In genomic region chr2:43300222-43300621, GRCh38 we compare ENCODE assay signal across 30 cellular contexts.
DNase-seq lines count a peak whose midpoint lies in the region; ATAC-seq, FAIRE-seq and TF ChIP-seq lines count a peak whose summit lies in the region.
"Had no signal": no experiment of that assay in that cellular context is flagged by ENCODE, and none has a peak within 500 bp of the region (broad histone marks: within the 10 kb centered on the region; RNA-seq: fewer than 3 reads in every experiment).

No MANE protein-coding gene starts in this region.

- H3K4me1 ChIP-seq in KMS-11 (ENCODE audit: low read depth, poor library complexity, severe bottlenecking) (peaks cover 74% of the 10 kb centered on the region), K562 (replicated peaks in 1 of 2; ENCODE audit: control insufficient read depth in 2 of 2, insufficient read depth in 2 of 2, low read length in 2 of 2) (peaks cover 0 to 4% of the 10 kb centered on the region in 2 experiments; a peak in 1 of 5 replicates), right lobe of liver (peaks cover 0 to 25% (median 4%) of the 10 kb centered on the region in 4 donors), suprapubic skin (peaks cover 57% of the 10 kb centered on the region)
- no peaks in the 10 kb centered on the region for H3K4me1 ChIP-seq in effector memory CD4-positive, alpha-beta T cell (ENCODE audit: control insufficient read depth, insufficient read depth, low read length, poor library complexity, severe bottlenecking)
- H3K4me1 ChIP-seq: BLaER1, colonic mucosa had no signal

- no peak overlapping the region for H3K4me3 ChIP-seq in KMS-11 (IDR thresholded peaks at IDR 0.05; ENCODE audit: insufficient read depth, low read depth, low read length)
- no peak overlapping the region for H3K4me3 ChIP-seq in K562
- no peak overlapping the region for H3K4me3 ChIP-seq in right lobe of liver
- no peak overlapping the region for H3K4me3 ChIP-seq in suprapubic skin
- H3K4me3 ChIP-seq in effector memory CD4-positive, alpha-beta T cell (ENCODE audit: insufficient read depth, low read depth, low read length, poor library complexity, severe bottlenecking), result no peak overlapping the region
- H3K4me3 ChIP-seq: BLaER1, colonic mucosa, MG63 had no signal

- POLR2A ChIA-PET in K562 (lab: Yijun Ruan, JAX), result interaction anchor here (0.7 kb wide), 1 partner anchor 49 kb away, joined by 3 read pairs; no protein-coding TSS in a partner anchor

- no peak for TF ChIP-seq CTCF in KMS-11 (conservative IDR thresholded peaks at IDR 0.05; ENCODE audit: low read depth, low read length)
- TF ChIP-seq CTCF in K562 (IDR thresholded peaks at IDR 0.05 in 2 of 3, conservative IDR thresholded peaks at IDR 0.05 in 1 of 3; ENCODE audit: insufficient read depth in 2 of 3, low read depth in 1 of 3, low read length in 3 of 3), result no peak
- TF ChIP-seq CTCF in right lobe of liver (IDR thresholded peaks at IDR 0.05), result no peak
- no peak for TF ChIP-seq CTCF in suprapubic skin (IDR thresholded peaks at IDR 0.05)

- TF ChIP-seq RAD21 in K562 (CRISPR knock-in tag; conservative IDR thresholded peaks at IDR 0.05 in 1 of 2, IDR thresholded peaks at IDR 0.05 in 1 of 2), result no peak

- no peaks in the 10 kb centered on the region for H3K9me1 ChIP-seq in K562 (ENCODE audit: control insufficient read depth, insufficient read depth, low read length)

- H3K9ac ChIP-seq in KMS-11, result peak overlapping the region; percentile 35; the same call in 1 of the 2 replicates
- no peak overlapping the region for H3K9ac ChIP-seq in K562 (ENCODE audit: insufficient read depth in 1 of 2, low read depth in 2 of 2, low read length in 2 of 2)
- H3K9ac ChIP-seq: BLaER1 had no signal

- TF ChIP-seq EP300 in K562 (IDR thresholded peaks at IDR 0.05; ENCODE audit: low read length) (no peak), suprapubic skin (IDR thresholded peaks at IDR 0.05) (no peak)

- H3K27ac ChIP-seq in KMS-11 (peak overlapping the region; percentile 76), K562 (ENCODE audit: extremely low read depth, low read depth, low read length) (no peak overlapping the region), right lobe of liver (peak overlapping the region in 2 of 3 donors; percentile 72), suprapubic skin (peak overlapping the region; percentile 60)
- no peak overlapping the region for H3K27ac ChIP-seq in effector memory CD4-positive, alpha-beta T cell (ENCODE audit: insufficient read depth, low read length, poor library complexity, severe bottlenecking)
- H3K27ac ChIP-seq: BLaER1, colonic mucosa had no signal

- WGBS in K562 (ENCODE audit: insufficient coverage, low coverage, missing lambda C conversion rate), result 82% methylated on average over 4 of the region's 4 CpGs
- WGBS in right lobe of liver (ENCODE audit: insufficient coverage, low coverage, low lambda C conversion rate, missing lambda C conversion rate), result 92% methylated on average over 4 of the region's 4 CpGs
- WGBS in suprapubic skin, result 95% methylated on average over 4 of the region's 4 CpGs

- H4K20me1 ChIP-seq in KMS-11 (ENCODE audit: insufficient read depth) (no peaks in the 10 kb centered on the region), K562 (replicated peaks; ENCODE audit: control insufficient read depth, insufficient read depth, low read length) (no peaks in the 10 kb centered on the region)
- H4K20me1 ChIP-seq: BLaER1 had no signal

- H2AFZ ChIP-seq in KMS-11 (ENCODE audit: low read depth) (peak overlapping the region; percentile 6; the same call in 1 of the 2 replicates), K562 (ENCODE audit: low read depth, low read length) (no peak overlapping the region)

- H3K9me3 ChIP-seq in K562 (replicated peaks; ENCODE audit: control insufficient read depth, insufficient read depth, low read depth, low read length) (no peaks in the 10 kb centered on the region), right lobe of liver (no peaks in the 10 kb centered on the region), suprapubic skin (no peaks in the 10 kb centered on the region)
- no peaks in the 10 kb centered on the region for H3K9me3 ChIP-seq in effector memory CD4-positive, alpha-beta T cell (ENCODE audit: control insufficient read depth, low read length)
- H3K9me3 ChIP-seq: colonic mucosa, MG63 had no signal

- H3K36me3 ChIP-seq in KMS-11 (ENCODE audit: insufficient read depth) (no peaks in the 10 kb centered on the region), K562 (ENCODE audit: control insufficient read depth, insufficient read depth, low read length) (no peaks in the 10 kb centered on the region), right lobe of liver (no peaks in the 10 kb centered on the region), suprapubic skin (no peaks in the 10 kb centered on the region)
- H3K36me3 ChIP-seq in effector memory CD4-positive, alpha-beta T cell (ENCODE audit: control insufficient read depth, insufficient read depth, low read length), result no peaks in the 10 kb centered on the region
- H3K36me3 ChIP-seq: colonic mucosa, MG63 had no signal

- H3K79me2 ChIP-seq in KMS-11 (ENCODE audit: insufficient read depth, low read depth), result no peaks in the 10 kb centered on the region
- H3K79me2 ChIP-seq in K562 (ENCODE audit: control insufficient read depth, insufficient read depth, low read length), result no peaks in the 10 kb centered on the region

- intact Hi-C loops in K562 (cut with micrococcal nuclease), result no loop called here
- intact Hi-C loops in right lobe of liver (cut with DNase I), result no loop called here

- ATAC-seq in K562 (no peak), right lobe of liver (no peak), GM19467 (IDR thresholded peaks at IDR 0.05; ENCODE audit: unreplicated experiment) (no peak), GM18519 (IDR thresholded peaks at IDR 0.05; ENCODE audit: low FRiP score, unreplicated experiment) (no peak)
- ATAC-seq: naive thymus-derived CD4-positive, alpha-beta T cell; T-cell had no signal

- TF ChIP-seq POLR2A in K562 (conservative IDR thresholded peaks at IDR 0.05), result no peak
- TF ChIP-seq POLR2A in right lobe of liver (IDR thresholded peaks at IDR 0.05), result no peak
- TF ChIP-seq POLR2A in suprapubic skin (IDR thresholded peaks at IDR 0.05), result no peak

- in situ Hi-C loops in K562 (cut with MboI), result no loop called here

- H3K27me3 ChIP-seq in KMS-11 (ENCODE audit: insufficient read depth, low read depth) (no peaks in the 10 kb centered on the region), K562 (ENCODE audit: control insufficient read depth in 2 of 2, insufficient read depth in 2 of 2, low read length in 2 of 2) (no peaks in the 10 kb centered on the region), right lobe of liver (no peaks in the 10 kb centered on the region), suprapubic skin (no peaks in the 10 kb centered on the region)
- no peaks in the 10 kb centered on the region for H3K27me3 ChIP-seq in effector memory CD4-positive, alpha-beta T cell (replicated peaks; ENCODE audit: control insufficient read depth, insufficient read depth, low read length, poor library complexity, severe bottlenecking)
- H3K27me3 ChIP-seq: BLaER1, colonic mucosa, MG63 had no signal

- DNase-seq in K562 (ENCODE audit: extremely low read depth in 1 of 4, low spot score in 3 of 4) (no peak), right lobe of liver (no peak), suprapubic skin (ENCODE audit: low spot score in 2 of 2) (no peak), SIG-M5 (lab: John Stamatoyannopoulos, UW) (no peak)
- DNase-seq in effector memory CD4-positive, alpha-beta T cell, result no peak
- DNase-seq: activated CD4-positive, alpha-beta T cell treated with anti-CD3 and anti-CD28 coated beads, Interleukin-2, amount 50 U/mL, for 48 hours; activated CD8-positive, alpha-beta memory T cell treated with anti-CD3 and anti-CD28 coated beads, Interleukin-2, amount 50 U/mL, for 4 hours; activated naive CD4-positive, alpha-beta T cell treated with anti-CD3 and anti-CD28 coated beads, Interleukin-2, amount 50 U/mL, for 16 hours; amniotic stem cell; colonic mucosa; COR-L47; foreskin melanocyte; GDM1; H7; hypothalamus; immature natural killer cell; MG63; naive thymus-derived CD4-positive, alpha-beta T cell; NCI-H1417; NCI-H2081; NCI-H2227 treated with DMSO at 0.1 percent for 48 hours; NCI-H69; nucleus accumbens; stimulated activated CD4-positive, alpha-beta T cell treated with anti-CD3 and anti-CD28 coated beads, Interleukin-15, amount 100 ng/mL, for 24 hours; stimulated activated naive CD8-positive, alpha-beta T cell treated with anti-CD3 and anti-CD28 coated beads, Interleukin-15, Interleukin-2, amounts not matched to agents 100 U/mL and 50 U/mL, for 24 hours; T-cell had no signal

- H3K4me2 ChIP-seq in KMS-11 (peak overlapping the region; percentile 97), K562 (ENCODE audit: insufficient read depth, low read length) (no peak overlapping the region)
- H3K4me2 ChIP-seq: BLaER1 had no signal

- CTCF ChIA-PET in K562 (lab: Yijun Ruan, JAX; ENCODE audit: low intra/inter-chr PET ratio), result no interaction called here

- BruUV-seq in K562 (replicated peaks; lab: Mats Ljungman, UMichigan), result no TSS peak

- FAIRE-seq in K562 (lab: Jason Lieb, UNC), result no peak

TF ChIP-seq in K562, 482 proteins besides CTCF, POLR2A, EP300 and RAD21:
- TF ChIP-seq BCOR (IDR thresholded peaks at IDR 0.05), result peak; percentile 62; the same call in 1 of the 2 replicates
- peak in 1 of 2 experiments; percentile 44; a peak in 1 of 4 replicates for TF ChIP-seq KDM1A (IDR thresholded peaks at IDR 0.05)
- TF ChIP-seq RBM25 (IDR thresholded peaks at IDR 0.05; ENCODE audit: low read depth, low read length, severe bottlenecking), result peak; percentile 68
- no peak for TF ChIP-seq CLOCK (CRISPR knock-in tag; IDR thresholded peaks at IDR 0.05; ENCODE audit: borderline replicate concordance)
- peak; percentile 59 for TF ChIP-seq ADNP (tag; IDR thresholded peaks at IDR 0.05)
- TF ChIP-seq EP400 (IDR thresholded peaks at IDR 0.05), result no peak
- peak; percentile 84 for TF ChIP-seq ESRRA (IDR thresholded peaks at IDR 0.05; ENCODE audit: borderline replicate concordance, low read depth)

Comparison
In these comparisons a context has a peak if more than half of its experiments do, and no peak if none do; other contexts are left out.
1. H3K27ac ChIP-seq: peak in KMS-11 (single experiment), right lobe of liver (2 of 3) and suprapubic skin (single experiment); none in K562 (single experiment) and effector memory CD4-positive, alpha-beta T cell (single experiment).